ENCODE assay signal across 21 cellular contexts in the genomic region with DNA sequence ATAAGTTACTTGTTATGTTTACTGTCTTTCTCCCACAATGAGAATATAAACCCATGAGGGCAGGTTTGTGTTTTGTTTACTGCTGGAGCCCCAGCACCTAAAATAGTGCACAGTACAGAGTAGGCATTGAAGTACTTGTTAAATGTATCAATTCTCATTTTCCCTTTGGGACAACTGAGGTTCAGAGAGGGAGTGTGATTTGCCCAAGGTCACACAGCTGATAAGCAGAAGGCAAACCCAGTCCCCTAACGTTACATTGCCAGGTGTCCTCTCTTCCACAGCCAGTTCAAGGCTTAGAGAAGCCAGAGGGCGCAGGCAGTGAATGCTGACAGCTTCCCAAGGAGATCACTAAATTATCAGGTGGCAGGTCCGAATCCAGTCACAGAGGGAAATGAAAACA. TPM values are rescaled to one million over a fixed set of nuclear protein-coding genes. Genes with fewer than 3 reads are reported as not detected.
"Had no signal": no experiment of that assay in that cellular context is flagged by ENCODE, and none has a peak within 500 bp of the region (broad histone marks: within the 10 kb centered on the region; RNA-seq: fewer than 3 reads in every experiment).

No MANE protein-coding gene starts in this region.

- H3K4me1 ChIP-seq: body of pancreas had no signal

- ATAC-seq: activated CD8-positive, alpha-beta memory T cell treated with anti-CD3 and anti-CD28 coated beads, Interleukin-2, amount 10 ng/mL, durations not matched to agents 7 days and 5 days; left colon had no signal

- H3K9me3 Mint-ChIP-seq: endodermal cell, nephron had no signal

- H3K9me3 ChIP-seq: body of pancreas had no signal

- H3K27me3 Mint-ChIP-seq: activated CD8-positive, alpha-beta memory T cell treated with anti-CD3 and anti-CD28 coated beads, Interleukin-2, amount 10 ng/mL, durations not matched to agents 7 days and 5 days; activated naive CD8-positive, alpha-beta T cell had no signal

- H3K4me3 Mint-ChIP-seq: activated CD8-positive, alpha-beta memory T cell treated with anti-CD3 and anti-CD28 coated beads, Interleukin-2, amount 10 ng/mL, durations not matched to agents 7 days and 5 days; activated naive CD8-positive, alpha-beta T cell; endodermal cell; nephron had no signal

- H3K27me3 ChIP-seq: body of pancreas, dorsolateral prefrontal cortex had no signal

- H3K27ac ChIP-seq: body of pancreas, dorsolateral prefrontal cortex, epithelial cell of prostate had no signal

- H3K4me1 Mint-ChIP-seq: endodermal cell had no signal

- H3K27ac Mint-ChIP-seq: activated naive CD8-positive, alpha-beta T cell; endodermal cell; nephron had no signal

- H3K4me3 ChIP-seq: body of pancreas, dorsolateral prefrontal cortex, lung had no signal

- DNase-seq: activated CD4-positive, alpha-beta T cell treated with anti-CD3 and anti-CD28 coated beads, Interleukin-2, amount 50 U/mL, for 1 hour; activated CD4-positive, CD25-positive, alpha-beta regulatory T cell; activated CD8-positive, alpha-beta memory T cell treated with anti-CD3 and anti-CD28 coated beads, Interleukin-2, amount 10 ng/mL, durations not matched to agents 7 days and 5 days; activated gamma-delta T cell; activated T-cell treated with anti-CD3 and anti-CD28 coated beads, Interleukin-2, amount 50 U/mL, for 1 hour; dorsolateral prefrontal cortex; endodermal cell; foreskin fibroblast; left colon; nucleus accumbens; stimulated activated naive CD4-positive, alpha-beta T cell had no signal

RNA-seq across cellular contexts. Expression of a gene that starts 30.2 kb away (rescaled TPM):
- total RNA-seq: activated CD8-positive, alpha-beta memory T cell treated with anti-CD3 and anti-CD28 coated beads, Interleukin-2, amount 10 ng/mL, durations not matched to agents 7 days and 5 days; cardiac septum; glomerular endothelial cell; SK-MEL-5; T-helper 2 cell treated with Interferon-gamma antibody and Interleukin-4, amounts not matched to agents 100 ng/mL and 5 ng/mL, for 36 hours; ureter had no signal
